8 cellular contexts compared by ENCODE assay signal in the genomic region with DNA sequence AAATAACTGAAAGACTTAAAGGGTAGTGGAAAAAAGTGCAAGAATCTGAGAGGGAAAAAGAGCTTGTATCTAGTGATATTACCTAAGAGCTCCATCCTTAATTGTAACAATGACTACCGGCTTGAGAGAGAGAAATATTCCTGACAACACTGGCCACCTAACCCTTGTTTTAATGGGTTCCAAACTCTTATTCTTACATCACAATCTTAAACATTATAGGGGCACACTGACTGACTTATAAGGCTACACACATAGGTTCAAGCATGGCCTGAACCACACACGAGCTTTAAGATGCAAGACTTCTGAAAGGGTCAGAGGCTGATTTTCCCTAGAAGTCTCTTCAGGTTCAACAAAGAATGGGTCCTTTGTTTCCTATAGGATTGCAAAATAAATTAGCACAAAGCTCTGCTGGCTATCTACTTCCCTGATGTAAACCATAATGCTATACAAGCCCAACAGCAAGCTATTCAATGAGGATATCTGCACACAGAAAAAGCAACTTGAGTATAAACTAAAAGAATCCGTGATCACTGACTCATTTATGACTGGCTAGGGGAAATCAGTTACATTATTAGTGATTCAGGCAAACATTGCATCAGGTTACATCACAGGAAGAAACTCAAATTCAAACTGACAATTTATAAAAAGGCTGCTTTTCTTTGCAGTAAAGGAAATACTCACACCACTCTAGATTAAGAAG. TPM values are rescaled to one million over a fixed set of nuclear protein-coding genes. Genes with fewer than 3 reads are reported as not detected.
DNase-seq lines count a peak whose midpoint lies in the region; ATAC-seq and TF ChIP-seq lines count a peak whose summit lies in the region.

No MANE protein-coding gene starts in this region.

- peak; percentile 12 for ATAC-seq in naive thymus-derived CD4-positive, alpha-beta T cell
- ATAC-seq in HG02981 (IDR thresholded peaks at IDR 0.05; ENCODE audit: unreplicated experiment), result no peak

- no peaks in the 10 kb centered on the region for H3K27me3 ChIP-seq in colonic mucosa
- no peaks in the 10 kb centered on the region for H3K27me3 ChIP-seq in naive thymus-derived CD4-positive, alpha-beta T cell (ENCODE audit: control insufficient read depth in 2 of 2, insufficient read depth in 2 of 2, low read length in 2 of 2)

- peaks cover 26% of the 10 kb centered on the region for H3K4me1 ChIP-seq in colonic mucosa
- H3K4me1 ChIP-seq in naive thymus-derived CD4-positive, alpha-beta T cell (ENCODE audit: control insufficient read depth in 2 of 2, insufficient read depth in 2 of 2, low read length in 2 of 2), result peaks cover 35 to 40% of the 10 kb centered on the region in 2 donors

- TF ChIP-seq CTCF in GM12864 (IDR thresholded peaks at IDR 0.05; ENCODE audit: low read depth, low read length, missing control alignments), result no peak
- TF ChIP-seq CTCF in colonic mucosa (IDR thresholded peaks at IDR 0.05), result no peak

- peak overlapping the region; percentile 94 to 100 (median 98) for H3K4me3 Mint-ChIP-seq in naive thymus-derived CD4-positive, alpha-beta T cell

- H3K9me3 Mint-ChIP-seq in naive thymus-derived CD4-positive, alpha-beta T cell, result peaks cover 0 to 7% (median 0%) of the 10 kb centered on the region in 11 donors

- CTCF ChIA-PET in naive thymus-derived CD4-positive, alpha-beta T cell (lab: Charles Lee), result interaction anchor here (0.6 to 1.5 kb wide), 11 partner anchors 8 to 559 kb away, joined by 3 to 7 read pairs (median 4); partner anchors contain the start of gene BTG1

- POLR2A ChIA-PET in naive thymus-derived CD4-positive, alpha-beta T cell (lab: Charles Lee), result interaction anchor here (0.6 to 12.8 kb wide), 47 partner anchors 9 to 755 kb away, joined by 3 to 267 read pairs (median 6); partner anchors contain the start of gene BTG1

- H3K36me3 Mint-ChIP-seq in naive thymus-derived CD4-positive, alpha-beta T cell, result peaks cover 13 to 60% (median 51%) of the 10 kb centered on the region in 5 donors

- DNase-seq in GM12864 (ENCODE audit: low read depth), result no peak
- peak; percentile 57 to 64 for DNase-seq in NCI-H526 (lab: John Stamatoyannopoulos, UW)
- DNase-seq in colonic mucosa, result no peak
- peak in 2 of 9 donors; percentile 34 to 40 for DNase-seq in naive thymus-derived CD4-positive, alpha-beta T cell
- DNase-seq in stimulated activated CD4-positive, alpha-beta T cell treated with anti-CD3 and anti-CD28 coated beads, Interleukin-15, amount 100 ng/mL, for 24 hours, result no peak
- no peak for DNase-seq in GOT3 (lab: John Stamatoyannopoulos, UW)
- DNase-seq in NK-92 treated with Interleukin-12 subunit alpha and Interleukin-12 subunit beta, amount 100 ng/mL, for 24 hours (lab: John Stamatoyannopoulos, UW), result no peak

- H3K27ac ChIP-seq in colonic mucosa, result peak overlapping the region; percentile 68
- peak overlapping the region; percentile 91 for H3K27ac ChIP-seq in naive thymus-derived CD4-positive, alpha-beta T cell (ENCODE audit: low read depth, low read length)

- peak overlapping the region; percentile 91 to 100 (median 98) for H3K27ac Mint-ChIP-seq in naive thymus-derived CD4-positive, alpha-beta T cell

- intact Hi-C loops in colonic mucosa (cut with DNase I), result no loop called here
- intact Hi-C loops in naive thymus-derived CD4-positive, alpha-beta T cell (cut with micrococcal nuclease), result loop anchor here (1.0 to 5.0 kb wide), 4 partner anchors 107 to 559 kb away; no protein-coding TSS in a partner anchor

- no peaks in the 10 kb centered on the region for H3K27me3 Mint-ChIP-seq in naive thymus-derived CD4-positive, alpha-beta T cell

- H3K4me3 ChIP-seq in GM12864 (ENCODE audit: low read depth, low read length), result peak overlapping the region; percentile 99; the same call in 1 of the 2 replicates
- H3K4me3 ChIP-seq in colonic mucosa, result peak overlapping the region; percentile 5
- peak overlapping the region; percentile 98 for H3K4me3 ChIP-seq in naive thymus-derived CD4-positive, alpha-beta T cell (ENCODE audit: low read length)

- peak overlapping the region in 1 of 2 donors; percentile 43 for H3K9ac ChIP-seq in colonic mucosa (ENCODE audit: low read depth in 2 of 2, low read length in 2 of 2)

- H3K9me3 ChIP-seq in colonic mucosa, result no peaks in the 10 kb centered on the region
- no peaks in the 10 kb centered on the region for H3K9me3 ChIP-seq in naive thymus-derived CD4-positive, alpha-beta T cell (ENCODE audit: control insufficient read depth in 2 of 3, low read length in 3 of 3)

- peaks cover 47 to 75% (median 52%) of the 10 kb centered on the region in 7 donors for H3K4me1 Mint-ChIP-seq in naive thymus-derived CD4-positive, alpha-beta T cell

- no peaks in the 10 kb centered on the region for H3K36me3 ChIP-seq in colonic mucosa
- H3K36me3 ChIP-seq in naive thymus-derived CD4-positive, alpha-beta T cell (ENCODE audit: control insufficient read depth in 2 of 3, insufficient read depth in 3 of 3, low read length in 3 of 3), result peaks cover 2 to 37% (median 15%) of the 10 kb centered on the region in 3 experiments

RNA-seq across cellular contexts. Expression of gene BTG1, which starts 8.6 kb away (rescaled TPM):
- 100 to 1,000 TPM in 1 of 2 donors, 10 to 100 TPM in 1; 87.1 to 152 TPM for total RNA-seq in colonic mucosa
- total RNA-seq in naive thymus-derived CD4-positive, alpha-beta T cell, result 1,000 to 10,000 TPM in 2 of 5 experiments, 100 to 1,000 TPM in 3; 188 to 1,246 (median 571) TPM
- polyA plus RNA-seq in naive thymus-derived CD4-positive, alpha-beta T cell, result 100 to 1,000 TPM; 479 to 649 TPM

Comparison
In these comparisons a context has a peak if more than half of its experiments do, and no peak if none do; other contexts are left out.
1. DNase-seq: peak in NCI-H526 (2 of 2); none in GM12864 (single experiment), colonic mucosa (single experiment), stimulated activated CD4-positive, alpha-beta T cell treated with anti-CD3 and anti-CD28 coated beads, Interleukin-15, amount 100 ng/mL, for 24 hours (single experiment), GOT3 (single experiment) and NK-92 treated with Interleukin-12 subunit alpha and Interleukin-12 subunit beta, amount 100 ng/mL, for 24 hours (single experiment).
2. H3K4me3 ChIP-seq: peak in every context shown above with its lines; median percentile 99 in GM12864; 98 in naive thymus-derived CD4-positive, alpha-beta T cell; 5 in colonic mucosa.